In the genomic region with DNA sequence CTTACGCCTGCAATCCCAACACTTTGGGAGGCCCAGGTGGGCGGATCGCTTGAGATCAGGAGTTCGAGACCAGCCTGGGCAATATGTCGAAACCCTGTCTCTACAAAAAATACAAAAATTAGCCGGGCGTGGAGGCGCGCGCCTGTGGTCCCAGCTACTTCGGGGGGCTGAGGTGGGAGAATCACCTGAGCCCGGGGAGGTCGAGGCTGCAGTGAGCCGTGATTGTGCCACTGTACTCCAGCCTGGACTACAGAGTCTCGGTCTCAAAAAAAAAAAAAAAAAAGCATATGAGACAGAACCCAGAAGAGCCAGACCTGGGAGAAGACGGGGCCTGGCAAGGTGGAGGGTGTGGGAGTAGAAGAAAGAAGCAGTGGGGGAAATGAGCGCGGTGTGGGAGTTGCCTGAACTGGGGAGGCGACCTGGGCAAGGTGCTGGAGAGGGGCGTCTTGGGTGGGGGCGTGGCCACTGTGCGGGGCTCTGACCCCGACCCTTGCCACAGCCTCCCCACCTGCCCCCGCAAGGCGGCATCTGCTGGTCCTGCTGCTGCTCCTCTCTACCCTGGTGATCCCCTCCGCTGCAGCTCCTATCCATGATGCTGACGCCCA, we compare ENCODE assay signal across 8 cellular contexts. TPM values are rescaled to one million over a fixed set of nuclear protein-coding genes. Genes with fewer than 3 reads are reported as not detected.
DNase-seq lines count a peak whose midpoint lies in the region; ATAC-seq, FAIRE-seq and TF ChIP-seq lines count a peak whose summit lies in the region.

No MANE protein-coding gene starts in this region.

- no peak for FAIRE-seq in urothelium cell line (lab: Jason Lieb, UNC)

- ATAC-seq in Right ventricle myocardium inferior, result no peak
- ATAC-seq in naive thymus-derived CD4-positive, alpha-beta T cell, result no peak
- ATAC-seq in HG02852 (IDR thresholded peaks at IDR 0.05; ENCODE audit: unreplicated experiment), result no peak

- H3K27me3 ChIP-seq in cardiac muscle cell (no peaks in the 10 kb centered on the region), uterus (no peaks in the 10 kb centered on the region)
- peaks cover 5 to 18% of the 10 kb centered on the region in 2 donors for H3K27me3 ChIP-seq in naive thymus-derived CD4-positive, alpha-beta T cell (ENCODE audit: control insufficient read depth in 2 of 2, insufficient read depth in 2 of 2, low read length in 2 of 2)

- H3K9me3 ChIP-seq in cardiac muscle cell (ENCODE audit: low read depth), result no peaks in the 10 kb centered on the region
- peaks cover 0 to 5% (median 5%) of the 10 kb centered on the region in 3 experiments for H3K9me3 ChIP-seq in naive thymus-derived CD4-positive, alpha-beta T cell (ENCODE audit: control insufficient read depth in 2 of 3, low read length in 3 of 3)
- H3K9me3 ChIP-seq in uterus, result peaks cover 0 to 6% of the 10 kb centered on the region in 2 donors

- H3K27ac Mint-ChIP-seq in naive thymus-derived CD4-positive, alpha-beta T cell, result peak overlapping the region in 1 of 9 donors; percentile 70

- H3K36me3 ChIP-seq in cardiac muscle cell, result peaks cover 4% of the 10 kb centered on the region
- H3K36me3 ChIP-seq in naive thymus-derived CD4-positive, alpha-beta T cell (ENCODE audit: control insufficient read depth in 2 of 3, insufficient read depth in 3 of 3, low read length in 3 of 3), result no peaks in the 10 kb centered on the region
- H3K36me3 ChIP-seq in uterus, result no peaks in the 10 kb centered on the region

- TF ChIP-seq CTCF in cardiac muscle cell (IDR thresholded peaks at IDR 0.05; ENCODE audit: low read depth, low read length) (no peak), epithelial cell of esophagus (IDR thresholded peaks at IDR 0.05; ENCODE audit: insufficient read depth, low read depth, low read length, missing control alignments) (no peak), uterus (IDR thresholded peaks at IDR 0.05) (no peak)

- no peak for DNase-seq in cardiac muscle cell (ENCODE audit: low read depth in 1 of 2, low spot score in 1 of 2)
- no peak for DNase-seq in Right ventricle myocardium inferior (ENCODE audit: missing footprints)
- no peak for DNase-seq in epithelial cell of esophagus (ENCODE audit: low read depth)
- no peak for DNase-seq in naive thymus-derived CD4-positive, alpha-beta T cell
- DNase-seq in uterus, result peak; percentile 52 to 55
- no peak for DNase-seq in urothelium cell line (ENCODE audit: low spot score)
- no peak for DNase-seq in SKM-1 (lab: John Stamatoyannopoulos, UW; ENCODE audit: unreplicated experiment)

- intact Hi-C loops in Right ventricle myocardium inferior (cut with DNase I), result no loop called here
- intact Hi-C loops in naive thymus-derived CD4-positive, alpha-beta T cell (cut with micrococcal nuclease), result loop anchor here in 1 of 2 donors (5.0 kb wide), 1 partner anchor 62 kb away; no protein-coding TSS in a partner anchor
- intact Hi-C loops in uterus (cut with DNase I; ENCODE audit: low total_unique reads), result no loop called here

- H3K4me3 ChIP-seq in cardiac muscle cell (peak overlapping the region; percentile 12), epithelial cell of esophagus (ENCODE audit: low read length) (peak overlapping the region; percentile 27), uterus (peak overlapping the region; percentile 35 to 96)
- H3K4me3 ChIP-seq in naive thymus-derived CD4-positive, alpha-beta T cell (ENCODE audit: low read length), result peak overlapping the region; percentile 47

- CTCF ChIA-PET in naive thymus-derived CD4-positive, alpha-beta T cell (lab: Charles Lee), result interaction anchor here (0.6 kb wide), 2 partner anchors 88 to 885 kb away, joined by 3 read pairs; no protein-coding TSS in a partner anchor

- peaks cover 0 to 4% (median 0%) of the 10 kb centered on the region in 5 donors for H3K36me3 Mint-ChIP-seq in naive thymus-derived CD4-positive, alpha-beta T cell

- peaks cover 5 to 21% (median 12%) of the 10 kb centered on the region in 7 donors for H3K4me1 Mint-ChIP-seq in naive thymus-derived CD4-positive, alpha-beta T cell

- no peak overlapping the region for H3K4me3 Mint-ChIP-seq in naive thymus-derived CD4-positive, alpha-beta T cell

- H3K9me3 Mint-ChIP-seq in naive thymus-derived CD4-positive, alpha-beta T cell, result peaks cover 0 to 6% (median 3%) of the 10 kb centered on the region in 11 donors

- H3K4me1 ChIP-seq in cardiac muscle cell (ENCODE audit: low read depth) (no peaks in the 10 kb centered on the region), uterus (no peaks in the 10 kb centered on the region)
- peaks cover 11 to 28% of the 10 kb centered on the region in 2 donors for H3K4me1 ChIP-seq in naive thymus-derived CD4-positive, alpha-beta T cell (ENCODE audit: control insufficient read depth in 2 of 2, insufficient read depth in 2 of 2, low read length in 2 of 2)

- POLR2A ChIA-PET in naive thymus-derived CD4-positive, alpha-beta T cell (lab: Charles Lee), result no interaction called here

- H3K27ac ChIP-seq in cardiac muscle cell, result peak overlapping the region; percentile 36
- H3K27ac ChIP-seq in naive thymus-derived CD4-positive, alpha-beta T cell (ENCODE audit: low read depth, low read length), result no peak overlapping the region
- H3K27ac ChIP-seq in uterus, result peak overlapping the region; percentile 95 to 96

- no peak for TF ChIP-seq POLR2A in uterus (IDR thresholded peaks at IDR 0.05)

- peaks cover 0 to 34% (median 16%) of the 10 kb centered on the region in 5 donors for H3K27me3 Mint-ChIP-seq in naive thymus-derived CD4-positive, alpha-beta T cell

RNA-seq across cellular contexts. Expression of a gene that starts 0.5 kb away (rescaled TPM):
- total RNA-seq in cardiac muscle cell (11.0 and 12.7 TPM in 2 replicates), Right ventricle myocardium inferior (not detected), uterus (1 to 10 TPM in 1 of 4 donors, not detected in 3; 1.3 TPM)
- 14.0 and 17.6 TPM in 2 replicates for polyA plus RNA-seq in cardiac muscle cell
- total RNA-seq in naive thymus-derived CD4-positive, alpha-beta T cell, result not detected
- polyA plus RNA-seq in naive thymus-derived CD4-positive, alpha-beta T cell, result not detected

RNA-seq across cellular contexts. Expression of a gene that starts 2.0 kb away (rescaled TPM):
- 84.3 and 108 TPM in 2 replicates for total RNA-seq in cardiac muscle cell
- polyA plus RNA-seq in cardiac muscle cell, result 82.9 and 111 TPM in 2 replicates
- 63.6 TPM for total RNA-seq in Right ventricle myocardium inferior
- under 1 TPM in 1 of 5 experiments, not detected in 4; 0.29 TPM for total RNA-seq in naive thymus-derived CD4-positive, alpha-beta T cell
- polyA plus RNA-seq in naive thymus-derived CD4-positive, alpha-beta T cell, result not detected
- 10 to 100 TPM; 21.8 to 83.2 (median 48.5) TPM for total RNA-seq in uterus

RNA-seq across cellular contexts. Expression of a gene that starts 23.9 kb away (rescaled TPM):
- 0.27 TPM in 1 of 2 replicates, not detected in the other for total RNA-seq in cardiac muscle cell
- polyA plus RNA-seq in cardiac muscle cell, result 1.2 TPM in 1 of 2 replicates, not detected in the other
- not detected for total RNA-seq in Right ventricle myocardium inferior
- under 1 TPM in 3 of 5 experiments, not detected in 2; 0.27 to 0.97 (median 0.42) TPM for total RNA-seq in naive thymus-derived CD4-positive, alpha-beta T cell
- polyA plus RNA-seq in naive thymus-derived CD4-positive, alpha-beta T cell, result not detected
- under 1 TPM in 1 of 4 donors, not detected in 3; 0.55 TPM for total RNA-seq in uterus

RNA-seq across cellular contexts. Expression of a gene that starts 29.0 kb away (rescaled TPM):
- total RNA-seq in cardiac muscle cell, result not detected in 2 replicates
- polyA plus RNA-seq in cardiac muscle cell, result 11.9 and 17.9 TPM in 2 replicates
- 9.1 TPM for total RNA-seq in Right ventricle myocardium inferior
- total RNA-seq in naive thymus-derived CD4-positive, alpha-beta T cell, result 100 to 1,000 TPM; 269 to 416 (median 345) TPM
- polyA plus RNA-seq in naive thymus-derived CD4-positive, alpha-beta T cell, result 100 to 1,000 TPM; 192 to 226 TPM
- total RNA-seq in uterus, result 10 to 100 TPM in 1 of 4 donors, 1 to 10 TPM in 3; 4.4 to 11.0 (median 7.8) TPM

RNA-seq across cellular contexts. Expression of a gene that starts 39.2 kb away (rescaled TPM):
- total RNA-seq in cardiac muscle cell (1.6 and 2.8 TPM in 2 replicates), Right ventricle myocardium inferior (0.92 TPM), uterus (1 to 10 TPM in 1 of 4 donors, under 1 TPM in 2, not detected in 1; 0.55 to 7.5 (median 0.88) TPM)
- polyA plus RNA-seq in cardiac muscle cell, result 4.0 and 6.5 TPM in 2 replicates
- 1 to 10 TPM; 3.6 to 6.1 (median 5.3) TPM for total RNA-seq in naive thymus-derived CD4-positive, alpha-beta T cell
- 1 to 10 TPM; 1.6 to 3.3 TPM for polyA plus RNA-seq in naive thymus-derived CD4-positive, alpha-beta T cell

Comparison
In these comparisons a context has a peak if more than half of its experiments do, and no peak if none do; other contexts are left out.
1. DNase-seq: peak in uterus (2 of 2); none in cardiac muscle cell (0 of 2), Right ventricle myocardium inferior (single experiment), epithelial cell of esophagus (single experiment), naive thymus-derived CD4-positive, alpha-beta T cell (0 of 9), urothelium cell line (single experiment) and SKM-1 (single experiment).
2. H3K4me3 ChIP-seq: peak in every context shown above with its lines; median percentile 66 in uterus; 47 in naive thymus-derived CD4-positive, alpha-beta T cell; 27 in epithelial cell of esophagus; 12 in cardiac muscle cell.
3. RNA of a gene that starts 2.0 kb away (total RNA-seq): 84.3 to 108 TPM in cardiac muscle cell, 63.6 TPM in Right ventricle myocardium inferior (single experiment) and 21.8 to 83.2 TPM in uterus; 0.29 TPM in naive thymus-derived CD4-positive, alpha-beta T cell; every median in the first group is over 10 times any median in the second.